ENCODE assay signal across 10 cellular contexts in genomic region chr11:68974421-68975194, GRCh38. TPM values are rescaled to one million over a fixed set of nuclear protein-coding genes. Genes with fewer than 3 reads are reported as not detected.
DNase-seq lines count a peak whose midpoint lies in the region; ATAC-seq lines count a peak whose summit lies in the region.
"Had no signal": no experiment of that assay in that cellular context is flagged by ENCODE, and none has a peak within 500 bp of the region (broad histone marks: within the 10 kb centered on the region; RNA-seq: fewer than 3 reads in every experiment).

No MANE protein-coding gene starts in this region.

- H3K36me3 ChIP-seq in neuronal stem cell (replicated peaks in 1 of 2; ENCODE audit: control insufficient read depth in 2 of 2, insufficient read depth in 2 of 2, low read length in 2 of 2), result no peaks in the 10 kb centered on the region
- H3K36me3 ChIP-seq: ovary had no signal

- peak; percentile 49 for DNase-seq in NCI-H82 (lab: John Stamatoyannopoulos, UW)
- DNase-seq in NCI-H82 treated with DMSO at 0.1 percent for 48 hours (lab: John Stamatoyannopoulos, UW; ENCODE audit: unreplicated experiment), result no peak
- DNase-seq in Kasumi-1 (lab: John Stamatoyannopoulos, UW), result peak; percentile 10 to 25
- DNase-seq in activated naive CD8-positive, alpha-beta T cell treated with anti-CD3 and anti-CD28 coated beads, Interleukin-2, amount 10 ng/mL, durations not matched to agents 7 days and 5 days, result peak; percentile 21
- DNase-seq in neuronal stem cell (ENCODE audit: low spot score), result no peak
- DNase-seq in SIG-M5 treated with dmso at 0.1 percent for 504 hours (lab: John Stamatoyannopoulos, UW; ENCODE audit: unreplicated experiment), result no peak
- no peak for DNase-seq in GM19238 (ENCODE audit: insufficient read length, low spot score)
- no peak for DNase-seq in NCI-H2081 treated with DMSO at 0.1 percent for 48 hours (lab: John Stamatoyannopoulos, UW)

- peak overlapping the region; percentile 75 for H3K27ac Mint-ChIP-seq in activated naive CD8-positive, alpha-beta T cell treated with anti-CD3 and anti-CD28 coated beads, Interleukin-2, amount 10 ng/mL, durations not matched to agents 7 days and 5 days

- POLR2A ChIA-PET in activated naive CD8-positive, alpha-beta T cell treated with anti-CD3 and anti-CD28 coated beads, Interleukin-2, amount 10 ng/mL, durations not matched to agents 7 days and 5 days (lab: Charles Lee), result no interaction called here

- peaks cover 3% of the 10 kb centered on the region for H3K4me1 Mint-ChIP-seq in activated naive CD8-positive, alpha-beta T cell treated with anti-CD3 and anti-CD28 coated beads, Interleukin-2, amount 10 ng/mL, durations not matched to agents 7 days and 5 days

- H3K4me1 ChIP-seq in neuronal stem cell (ENCODE audit: control insufficient read depth in 2 of 2, insufficient read depth in 1 of 2, low read depth in 1 of 2, low read length in 2 of 2), result no peaks in the 10 kb centered on the region

- no peaks in the 10 kb centered on the region for H3K36me3 Mint-ChIP-seq in activated naive CD8-positive, alpha-beta T cell treated with anti-CD3 and anti-CD28 coated beads, Interleukin-2, amount 10 ng/mL, durations not matched to agents 7 days and 5 days

- no peak overlapping the region for H3K4me3 ChIP-seq in neuronal stem cell (ENCODE audit: low read length in 2 of 2)
- H3K4me3 ChIP-seq: ovary had no signal

- no peaks in the 10 kb centered on the region for H3K9me3 Mint-ChIP-seq in activated naive CD8-positive, alpha-beta T cell treated with anti-CD3 and anti-CD28 coated beads, Interleukin-2, amount 10 ng/mL, durations not matched to agents 7 days and 5 days

- H3K4me2 ChIP-seq in neuronal stem cell (ENCODE audit: insufficient read depth, low read length, poor library complexity, severe bottlenecking), result no peak overlapping the region

- H2AFZ ChIP-seq in neuronal stem cell (ENCODE audit: low read length), result peak overlapping the region; percentile 61

- H3K9ac ChIP-seq in neuronal stem cell (ENCODE audit: low read depth, low read length, poor library complexity), result no peak overlapping the region

- no peak overlapping the region for H3K4ac ChIP-seq in neuronal stem cell (ENCODE audit: low read length)

- no peak overlapping the region for H3K27ac ChIP-seq in neuronal stem cell (replicated peaks; ENCODE audit: low read length)
- H3K27ac ChIP-seq: ovary had no signal

- peaks cover 0 to 25% (median 0%) of the 10 kb centered on the region in 3 experiments for H3K27me3 ChIP-seq in neuronal stem cell (ENCODE audit: control insufficient read depth in 3 of 3, insufficient read depth in 3 of 3, low read depth in 1 of 3, low read length in 3 of 3)
- H3K27me3 ChIP-seq: ovary had no signal

- ATAC-seq in activated naive CD8-positive, alpha-beta T cell treated with anti-CD3 and anti-CD28 coated beads, Interleukin-2, amount 10 ng/mL, durations not matched to agents 7 days and 5 days (ENCODE audit: low read depth), result peak; percentile 67

- H3K79me1 ChIP-seq in neuronal stem cell (ENCODE audit: low read depth, low read length), result no peaks in the 10 kb centered on the region

- H3K23ac ChIP-seq in neuronal stem cell (ENCODE audit: low read depth, low read length, poor library complexity), result no peak overlapping the region

- no peak overlapping the region for H4K8ac ChIP-seq in neuronal stem cell (ENCODE audit: low read depth, low read length)

- H3K18ac ChIP-seq in neuronal stem cell (ENCODE audit: low read length), result no peak overlapping the region

- H4K91ac ChIP-seq in neuronal stem cell (ENCODE audit: low read depth, low read length, poor library complexity), result no peak overlapping the region

- H3K27me3 Mint-ChIP-seq in activated naive CD8-positive, alpha-beta T cell treated with anti-CD3 and anti-CD28 coated beads, Interleukin-2, amount 10 ng/mL, durations not matched to agents 7 days and 5 days, result peaks cover 3% of the 10 kb centered on the region

- no peak overlapping the region for H3K4me3 Mint-ChIP-seq in activated naive CD8-positive, alpha-beta T cell treated with anti-CD3 and anti-CD28 coated beads, Interleukin-2, amount 10 ng/mL, durations not matched to agents 7 days and 5 days

- WGBS in neuronal stem cell (ENCODE audit: extremely low coverage in 2 of 2, insufficient read length in 2 of 2, insufficient replicate concordance in 1 of 2), 2 donors, result no CpG with 5 or more reads among the region's 23 CpGs

- H2BK120ac ChIP-seq in neuronal stem cell (ENCODE audit: low read depth, low read length), result no peak overlapping the region

- H2BK5ac ChIP-seq in neuronal stem cell (ENCODE audit: low read length), result no peak overlapping the region

- no peak overlapping the region for H3K14ac ChIP-seq in neuronal stem cell (ENCODE audit: low read length)

- H2BK15ac ChIP-seq in neuronal stem cell (ENCODE audit: low read length), result no peak overlapping the region

- no peaks in the 10 kb centered on the region for H3K9me3 ChIP-seq in neuronal stem cell (replicated peaks in 1 of 2; ENCODE audit: control insufficient read depth in 2 of 2, insufficient read depth in 1 of 2, low read depth in 1 of 2, low read length in 2 of 2)
- H3K9me3 ChIP-seq: ovary had no signal

- H2BK12ac ChIP-seq in neuronal stem cell (ENCODE audit: low read length), result no peak overlapping the region

- H2AK5ac ChIP-seq in neuronal stem cell (ENCODE audit: low read depth, low read length), result no peak overlapping the region

RNA-seq across cellular contexts. Expression of gene MRGPRD, which starts 6.2 kb away (rescaled TPM):
- total RNA-seq in activated naive CD8-positive, alpha-beta T cell treated with anti-CD3 and anti-CD28 coated beads, Interleukin-2, amount 10 ng/mL, durations not matched to agents 7 days and 5 days, result not detected
- 0.04 TPM for polyA plus RNA-seq in neuronal stem cell (2013, experiment 1 of 2)
- polyA plus RNA-seq in neuronal stem cell (2013, experiment 2 of 2), result not detected
- total RNA-seq: ovary; T-helper 1 cell treated with Interleukin-12 subunit alpha and Interleukin-12 subunit beta and Interleukin-4 antibody, amounts not matched to agents 30 ng/mL and 1 ng/mL, for 36 hours had no signal
- polyA plus RNA-seq: ovary had no signal

RNA-seq across cellular contexts. Expression of gene MRGPRF, which starts 38.4 kb away (rescaled TPM):
- not detected for total RNA-seq in activated naive CD8-positive, alpha-beta T cell treated with anti-CD3 and anti-CD28 coated beads, Interleukin-2, amount 10 ng/mL, durations not matched to agents 7 days and 5 days
- 2.2 TPM for polyA plus RNA-seq in neuronal stem cell (2013, experiment 1 of 2)
- polyA plus RNA-seq in neuronal stem cell (2013, experiment 2 of 2), result 2.0 TPM
- total RNA-seq: T-helper 1 cell treated with Interleukin-12 subunit alpha and Interleukin-12 subunit beta and Interleukin-4 antibody, amounts not matched to agents 30 ng/mL and 1 ng/mL, for 36 hours had no signal

Comparison
In these comparisons a context has a peak if more than half of its experiments do, and no peak if none do; other contexts are left out.
1. DNase-seq: peak in NCI-H82 (single experiment), Kasumi-1 (2 of 2) and activated naive CD8-positive, alpha-beta T cell treated with anti-CD3 and anti-CD28 coated beads, Interleukin-2, amount 10 ng/mL, durations not matched to agents 7 days and 5 days (single experiment); none in NCI-H82 treated with DMSO at 0.1 percent for 48 hours (single experiment), neuronal stem cell (single experiment), SIG-M5 treated with dmso at 0.1 percent for 504 hours (single experiment), GM19238 (single experiment) and NCI-H2081 treated with DMSO at 0.1 percent for 48 hours (single experiment).